In the genomic region with DNA sequence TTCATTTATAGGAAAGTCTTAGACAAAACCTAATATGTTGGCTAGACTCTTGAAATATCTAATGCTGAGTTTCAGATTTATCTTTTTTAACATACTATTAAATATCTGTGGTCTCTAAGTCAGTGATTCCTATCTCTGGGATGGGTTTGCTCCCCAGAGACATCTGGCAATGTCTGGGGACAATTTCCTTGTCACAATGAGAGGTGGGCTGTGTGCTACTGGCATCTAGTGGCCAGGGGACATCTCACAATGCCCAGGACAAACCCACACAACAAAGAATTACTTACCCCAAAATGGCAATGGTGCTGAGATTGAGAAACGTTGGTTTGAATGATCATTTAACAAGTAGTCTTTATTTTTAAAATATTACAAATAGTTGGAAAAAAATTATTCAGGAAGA, we compare ENCODE assay signal across 8 cellular contexts.
DNase-seq lines count a peak whose midpoint lies in the region; ATAC-seq and TF ChIP-seq lines count a peak whose summit lies in the region.
"Had no signal": no experiment of that assay in that cellular context is flagged by ENCODE, and none has a peak within 500 bp of the region (broad histone marks: within the 10 kb centered on the region; RNA-seq: fewer than 3 reads in every experiment).

No MANE protein-coding gene starts in this region.

- peaks cover 2% of the 10 kb centered on the region for H3K4me1 Mint-ChIP-seq in osteocyte (ENCODE audit: unreplicated experiment)

- TF ChIP-seq CTCF in GM12864 (IDR thresholded peaks at IDR 0.05; ENCODE audit: low read depth, low read length, missing control alignments) (peak; percentile 16), cardiac fibroblast (IDR thresholded peaks at IDR 0.05; ENCODE audit: low read depth, low read length) (peak; percentile 30), osteocyte (IDR thresholded peaks at IDR 0.05) (peak; percentile 54)

- no peaks in the 10 kb centered on the region for H3K27me3 Mint-ChIP-seq in osteocyte (ENCODE audit: unreplicated experiment)

- H3K4me3 ChIP-seq in GM12864 (ENCODE audit: low read depth, low read length) (no peak overlapping the region), cardiac fibroblast (replicated peaks in 1 of 2; ENCODE audit: low read depth in 2 of 2, low read length in 2 of 2) (no peak overlapping the region)

- ATAC-seq in HG02642 (IDR thresholded peaks at IDR 0.05; ENCODE audit: poor library complexity, unreplicated experiment) = no peak
- ATAC-seq in GM18868 (IDR thresholded peaks at IDR 0.05; ENCODE audit: unreplicated experiment) = no peak

- H3K9me3 Mint-ChIP-seq in osteocyte (ENCODE audit: unreplicated experiment) = no peaks in the 10 kb centered on the region

- no peak overlapping the region for H3K27ac Mint-ChIP-seq in osteocyte (ENCODE audit: unreplicated experiment)
- H3K27ac Mint-ChIP-seq: activated naive CD4-positive, alpha-beta T cell treated with anti-CD3 and anti-CD28 coated beads for 36 hours had no signal

- DNase-seq in GM12864 (ENCODE audit: low read depth) (no peak), NCI-H1105 (lab: John Stamatoyannopoulos, UW) (peak; percentile 7), cardiac fibroblast (ENCODE audit: low read depth in 2 of 2) (peak; percentile 10 to 16), osteocyte (ENCODE audit: extremely low spot score, unreplicated experiment) (no peak), GDM1 (lab: John Stamatoyannopoulos, UW) (no peak)
- DNase-seq: activated naive CD4-positive, alpha-beta T cell treated with anti-CD3 and anti-CD28 coated beads for 36 hours had no signal

- peaks cover 7% of the 10 kb centered on the region for H3K36me3 Mint-ChIP-seq in osteocyte (ENCODE audit: unreplicated experiment)

- no peak overlapping the region for H3K4me3 Mint-ChIP-seq in osteocyte (ENCODE audit: unreplicated experiment)
- H3K4me3 Mint-ChIP-seq: activated naive CD4-positive, alpha-beta T cell treated with anti-CD3 and anti-CD28 coated beads for 36 hours had no signal

Comparison
In these comparisons a context has a peak if more than half of its experiments do, and no peak if none do; other contexts are left out.
1. DNase-seq: peak in NCI-H1105 (single experiment) and cardiac fibroblast (2 of 2); none in GM12864 (single experiment), osteocyte (single experiment) and GDM1 (single experiment).
2. Peak in every context shown above with its lines, with median percentiles within 50 percentile points of each other: CTCF ChIP-seq.